In genomic region chr10:118259288-118259906, GRCh38 we compare ENCODE assay signal across 8 cellular contexts.
DNase-seq lines count a peak whose midpoint lies in the region; ATAC-seq and TF ChIP-seq lines count a peak whose summit lies in the region.

No MANE protein-coding gene starts in this region.

- H3K36me3 Mint-ChIP-seq in activated CD8-positive, alpha-beta T cell treated with anti-CD3 and anti-CD28 coated beads, Interleukin-2, amount 10 ng/mL, durations not matched to agents 7 days and 5 days (ENCODE audit: low read depth) = no peaks in the 10 kb centered on the region

- H3K79me2 ChIP-seq in MM.1S (ENCODE audit: low read length) = no peaks in the 10 kb centered on the region

- no peaks in the 10 kb centered on the region for H3K9me2 ChIP-seq in MM.1S (replicated peaks; ENCODE audit: insufficient read depth, low read length)

- no peak overlapping the region for H2AFZ ChIP-seq in MM.1S (ENCODE audit: low read length)

- no peaks in the 10 kb centered on the region for H3F3A ChIP-seq in MM.1S (ENCODE audit: insufficient read depth, low read length)

- CTCF ChIA-PET in activated CD8-positive, alpha-beta T cell treated with anti-CD3 and anti-CD28 coated beads, Interleukin-2, amount 10 ng/mL, durations not matched to agents 7 days and 5 days (lab: Charles Lee) = interaction anchor here (0.6 to 1.5 kb wide), 5 partner anchors 12 to 710 kb away, joined by 3 to 5 read pairs (median 3); no protein-coding TSS in a partner anchor

- H3K9me3 ChIP-seq in MM.1S (replicated peaks; ENCODE audit: insufficient read depth, low read length) = no peaks in the 10 kb centered on the region

- H3K27me3 ChIP-seq in MM.1S (replicated peaks; ENCODE audit: insufficient read depth, low read length) = no peaks in the 10 kb centered on the region

- H3K27me3 Mint-ChIP-seq in activated CD8-positive, alpha-beta T cell treated with anti-CD3 and anti-CD28 coated beads, Interleukin-2, amount 10 ng/mL, durations not matched to agents 7 days and 5 days (ENCODE audit: low read depth) = peaks cover 49% of the 10 kb centered on the region

- H3K4me3 Mint-ChIP-seq in activated CD8-positive, alpha-beta T cell treated with anti-CD3 and anti-CD28 coated beads, Interleukin-2, amount 10 ng/mL, durations not matched to agents 7 days and 5 days = no peak overlapping the region

- peak; percentile 52 for DNase-seq in AG10803 (ENCODE audit: low read depth)
- peak; percentile 29 for DNase-seq in MM.1S
- peak; percentile 53 for DNase-seq in activated CD8-positive, alpha-beta T cell treated with anti-CD3 and anti-CD28 coated beads, Interleukin-2, amount 10 ng/mL, durations not matched to agents 7 days and 5 days
- DNase-seq in left kidney (ENCODE audit: low read depth, low spot score) = peak; percentile 76
- peak; percentile 57 for DNase-seq in ureter (ENCODE audit: low spot score)

- no peak overlapping the region for H3K27ac ChIP-seq in MM.1S (ENCODE audit: low read length)

- H3K4me3 ChIP-seq in AG10803 (ENCODE audit: low read length) (no peak overlapping the region), MM.1S (ENCODE audit: low read length) (no peak overlapping the region)

- no peaks in the 10 kb centered on the region for H4K20me1 ChIP-seq in MM.1S (ENCODE audit: insufficient read depth, low read length)

- ATAC-seq in GM18867 (IDR thresholded peaks at IDR 0.05; ENCODE audit: unreplicated experiment) (peak; percentile 73), GM19455 (IDR thresholded peaks at IDR 0.05; ENCODE audit: unreplicated experiment) (no peak), GM21825 (IDR thresholded peaks at IDR 0.05; ENCODE audit: unreplicated experiment) (no peak)
- ATAC-seq in activated CD8-positive, alpha-beta T cell treated with anti-CD3 and anti-CD28 coated beads, Interleukin-2, amount 10 ng/mL, durations not matched to agents 7 days and 5 days = peak; percentile 55

- POLR2A ChIA-PET in activated CD8-positive, alpha-beta T cell treated with anti-CD3 and anti-CD28 coated beads, Interleukin-2, amount 10 ng/mL, durations not matched to agents 7 days and 5 days (lab: Charles Lee) = no interaction called here

- no peak overlapping the region for H3K9ac ChIP-seq in MM.1S (ENCODE audit: low read length)

- H3K9me3 Mint-ChIP-seq in activated CD8-positive, alpha-beta T cell treated with anti-CD3 and anti-CD28 coated beads, Interleukin-2, amount 10 ng/mL, durations not matched to agents 7 days and 5 days (ENCODE audit: insufficient read depth) = no peaks in the 10 kb centered on the region

- no peaks in the 10 kb centered on the region for H3K36me3 ChIP-seq in MM.1S (replicated peaks; ENCODE audit: insufficient read depth, low read length)

- no peak overlapping the region for H3K4me2 ChIP-seq in MM.1S (ENCODE audit: low read depth, low read length)

- no peak overlapping the region for H3K27ac Mint-ChIP-seq in activated CD8-positive, alpha-beta T cell treated with anti-CD3 and anti-CD28 coated beads, Interleukin-2, amount 10 ng/mL, durations not matched to agents 7 days and 5 days

- peak; percentile 78 for TF ChIP-seq CTCF in AG10803 (conservative IDR thresholded peaks at IDR 0.05; ENCODE audit: low read length)
- TF ChIP-seq CTCF in MM.1S (IDR thresholded peaks at IDR 0.05; ENCODE audit: low read length) = peak; percentile 62

- no peaks in the 10 kb centered on the region for H3K4me1 Mint-ChIP-seq in activated CD8-positive, alpha-beta T cell treated with anti-CD3 and anti-CD28 coated beads, Interleukin-2, amount 10 ng/mL, durations not matched to agents 7 days and 5 days (ENCODE audit: low read depth)

- no peaks in the 10 kb centered on the region for H3K4me1 ChIP-seq in MM.1S (ENCODE audit: low read length)

Comparison
In these comparisons a context has a peak if more than half of its experiments do, and no peak if none do; other contexts are left out.
1. ATAC-seq: peak in GM18867 (single experiment) and activated CD8-positive, alpha-beta T cell treated with anti-CD3 and anti-CD28 coated beads, Interleukin-2, amount 10 ng/mL, durations not matched to agents 7 days and 5 days (single experiment); none in GM19455 (single experiment) and GM21825 (single experiment).
2. Peak in every context shown above with its lines, with median percentiles within 50 percentile points of each other: DNase-seq.